In the genomic region with DNA sequence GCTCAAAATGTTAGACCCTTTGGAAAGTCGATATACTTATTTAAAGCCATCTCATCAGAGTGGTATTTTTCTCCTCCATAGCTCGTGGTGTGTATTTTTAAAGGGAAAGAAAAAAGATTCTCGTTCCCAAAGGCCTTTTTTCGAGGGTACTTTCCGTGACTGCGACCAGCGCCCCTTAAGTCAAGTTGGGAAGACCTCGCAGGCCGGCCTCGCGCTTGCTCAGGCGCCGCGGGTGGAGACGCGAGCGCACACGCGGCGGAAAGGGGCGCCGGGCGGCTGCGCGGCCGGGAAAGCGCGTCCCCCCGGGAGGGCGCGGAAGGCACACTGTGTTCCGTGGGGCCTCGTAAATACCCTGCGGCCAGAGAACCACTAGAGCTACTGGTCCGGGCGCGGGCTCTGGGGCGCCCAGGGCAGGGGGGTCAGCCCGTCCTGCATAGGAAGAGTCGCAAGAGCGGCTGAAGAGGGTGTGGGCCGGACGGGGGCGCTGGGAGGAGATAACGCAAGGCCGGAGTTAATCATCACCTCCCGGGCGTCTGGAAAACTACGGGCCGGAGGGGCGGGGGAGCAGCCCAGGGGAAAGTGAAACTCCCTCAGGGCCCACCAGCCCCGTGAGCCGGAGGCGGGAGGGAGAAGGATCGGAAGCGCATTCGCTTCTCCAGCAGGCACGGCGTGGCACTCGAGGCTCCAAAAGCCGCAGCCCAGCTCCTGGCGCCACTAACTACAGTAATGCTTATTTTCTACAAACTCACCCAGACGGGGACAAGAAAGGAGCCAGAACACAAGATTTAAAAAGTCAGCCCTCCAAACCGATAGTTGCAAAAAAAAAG, we compare ENCODE assay signal across 1 cellular context.
TF ChIP-seq lines count a peak whose summit lies in the region.

No MANE protein-coding gene starts in this region.

TF ChIP-seq in K562, 482 proteins besides CTCF, POLR2A, EP300 and RAD21 (continued from another document and continues in another):
- TF ChIP-seq, protein P1, sequence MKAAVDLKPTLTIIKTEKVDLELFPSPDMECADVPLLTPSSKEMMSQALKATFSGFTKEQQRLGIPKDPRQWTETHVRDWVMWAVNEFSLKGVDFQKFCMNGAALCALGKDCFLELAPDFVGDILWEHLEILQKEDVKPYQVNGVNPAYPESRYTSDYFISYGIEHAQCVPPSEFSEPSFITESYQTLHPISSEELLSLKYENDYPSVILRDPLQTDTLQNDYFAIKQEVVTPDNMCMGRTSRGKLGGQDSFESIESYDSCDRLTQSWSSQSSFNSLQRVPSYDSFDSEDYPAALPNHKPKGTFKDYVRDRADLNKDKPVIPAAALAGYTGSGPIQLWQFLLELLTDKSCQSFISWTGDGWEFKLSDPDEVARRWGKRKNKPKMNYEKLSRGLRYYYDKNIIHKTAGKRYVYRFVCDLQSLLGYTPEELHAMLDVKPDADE (conservative IDR thresholded peaks at IDR 0.05; ENCODE audit: control insufficient read depth, low read depth, low read length), result no peak; the same call in 1 of the 2 replicates
- TF ChIP-seq SLC30A9 (CRISPR knock-in tag; IDR thresholded peaks at IDR 0.05), result no peak
- TF ChIP-seq MECOM (CRISPR knock-in tag; IDR thresholded peaks at IDR 0.05), result no peak
- TF ChIP-seq, protein P2, sequence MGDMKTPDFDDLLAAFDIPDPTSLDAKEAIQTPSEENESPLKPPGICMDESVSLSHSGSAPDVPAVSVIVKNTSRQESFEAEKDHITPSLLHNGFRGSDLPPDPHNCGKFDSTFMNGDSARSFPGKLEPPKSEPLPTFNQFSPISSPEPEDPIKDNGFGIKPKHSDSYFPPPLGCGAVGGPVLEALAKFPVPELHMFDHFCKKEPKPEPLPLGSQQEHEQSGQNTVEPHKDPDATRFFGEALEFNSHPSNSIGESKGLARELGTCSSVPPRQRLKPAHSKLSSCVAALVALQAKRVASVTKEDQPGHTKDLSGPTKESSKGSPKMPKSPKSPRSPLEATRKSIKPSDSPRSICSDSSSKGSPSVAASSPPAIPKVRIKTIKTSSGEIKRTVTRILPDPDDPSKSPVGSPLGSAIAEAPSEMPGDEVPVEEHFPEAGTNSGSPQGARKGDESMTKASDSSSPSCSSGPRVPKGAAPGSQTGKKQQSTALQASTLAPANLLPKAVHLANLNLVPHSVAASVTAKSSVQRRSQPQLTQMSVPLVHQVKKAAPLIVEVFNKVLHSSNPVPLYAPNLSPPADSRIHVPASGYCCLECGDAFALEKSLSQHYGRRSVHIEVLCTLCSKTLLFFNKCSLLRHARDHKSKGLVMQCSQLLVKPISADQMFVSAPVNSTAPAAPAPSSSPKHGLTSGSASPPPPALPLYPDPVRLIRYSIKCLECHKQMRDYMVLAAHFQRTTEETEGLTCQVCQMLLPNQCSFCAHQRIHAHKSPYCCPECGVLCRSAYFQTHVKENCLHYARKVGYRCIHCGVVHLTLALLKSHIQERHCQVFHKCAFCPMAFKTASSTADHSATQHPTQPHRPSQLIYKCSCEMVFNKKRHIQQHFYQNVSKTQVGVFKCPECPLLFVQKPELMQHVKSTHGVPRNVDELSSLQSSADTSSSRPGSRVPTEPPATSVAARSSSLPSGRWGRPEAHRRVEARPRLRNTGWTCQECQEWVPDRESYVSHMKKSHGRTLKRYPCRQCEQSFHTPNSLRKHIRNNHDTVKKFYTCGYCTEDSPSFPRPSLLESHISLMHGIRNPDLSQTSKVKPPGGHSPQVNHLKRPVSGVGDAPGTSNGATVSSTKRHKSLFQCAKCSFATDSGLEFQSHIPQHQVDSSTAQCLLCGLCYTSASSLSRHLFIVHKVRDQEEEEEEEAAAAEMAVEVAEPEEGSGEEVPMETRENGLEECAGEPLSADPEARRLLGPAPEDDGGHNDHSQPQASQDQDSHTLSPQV (IDR thresholded peaks at IDR 0.05), result peak; percentile 58; the same call in 1 of the 2 replicates
- TF ChIP-seq HMGN3 (IDR thresholded peaks at IDR 0.05; ENCODE audit: borderline replicate concordance, extremely low read depth, insufficient read length, low read depth, low read length), result peak; percentile 77
- no peak for TF ChIP-seq ELF2 (CRISPR knock-in tag; IDR thresholded peaks at IDR 0.05)
- TF ChIP-seq, protein P3, sequence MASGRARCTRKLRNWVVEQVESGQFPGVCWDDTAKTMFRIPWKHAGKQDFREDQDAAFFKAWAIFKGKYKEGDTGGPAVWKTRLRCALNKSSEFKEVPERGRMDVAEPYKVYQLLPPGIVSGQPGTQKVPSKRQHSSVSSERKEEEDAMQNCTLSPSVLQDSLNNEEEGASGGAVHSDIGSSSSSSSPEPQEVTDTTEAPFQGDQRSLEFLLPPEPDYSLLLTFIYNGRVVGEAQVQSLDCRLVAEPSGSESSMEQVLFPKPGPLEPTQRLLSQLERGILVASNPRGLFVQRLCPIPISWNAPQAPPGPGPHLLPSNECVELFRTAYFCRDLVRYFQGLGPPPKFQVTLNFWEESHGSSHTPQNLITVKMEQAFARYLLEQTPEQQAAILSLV (tag; IDR thresholded peaks at IDR 0.05), result no peak
- TF ChIP-seq SRSF9 (IDR thresholded peaks at IDR 0.05; ENCODE audit: borderline replicate concordance, low read depth, low read length), result no peak
- TF ChIP-seq NFE2L1 (tag; IDR thresholded peaks at IDR 0.05; ENCODE audit: borderline replicate concordance, low read depth), result no peak
- TF ChIP-seq, protein P4, sequence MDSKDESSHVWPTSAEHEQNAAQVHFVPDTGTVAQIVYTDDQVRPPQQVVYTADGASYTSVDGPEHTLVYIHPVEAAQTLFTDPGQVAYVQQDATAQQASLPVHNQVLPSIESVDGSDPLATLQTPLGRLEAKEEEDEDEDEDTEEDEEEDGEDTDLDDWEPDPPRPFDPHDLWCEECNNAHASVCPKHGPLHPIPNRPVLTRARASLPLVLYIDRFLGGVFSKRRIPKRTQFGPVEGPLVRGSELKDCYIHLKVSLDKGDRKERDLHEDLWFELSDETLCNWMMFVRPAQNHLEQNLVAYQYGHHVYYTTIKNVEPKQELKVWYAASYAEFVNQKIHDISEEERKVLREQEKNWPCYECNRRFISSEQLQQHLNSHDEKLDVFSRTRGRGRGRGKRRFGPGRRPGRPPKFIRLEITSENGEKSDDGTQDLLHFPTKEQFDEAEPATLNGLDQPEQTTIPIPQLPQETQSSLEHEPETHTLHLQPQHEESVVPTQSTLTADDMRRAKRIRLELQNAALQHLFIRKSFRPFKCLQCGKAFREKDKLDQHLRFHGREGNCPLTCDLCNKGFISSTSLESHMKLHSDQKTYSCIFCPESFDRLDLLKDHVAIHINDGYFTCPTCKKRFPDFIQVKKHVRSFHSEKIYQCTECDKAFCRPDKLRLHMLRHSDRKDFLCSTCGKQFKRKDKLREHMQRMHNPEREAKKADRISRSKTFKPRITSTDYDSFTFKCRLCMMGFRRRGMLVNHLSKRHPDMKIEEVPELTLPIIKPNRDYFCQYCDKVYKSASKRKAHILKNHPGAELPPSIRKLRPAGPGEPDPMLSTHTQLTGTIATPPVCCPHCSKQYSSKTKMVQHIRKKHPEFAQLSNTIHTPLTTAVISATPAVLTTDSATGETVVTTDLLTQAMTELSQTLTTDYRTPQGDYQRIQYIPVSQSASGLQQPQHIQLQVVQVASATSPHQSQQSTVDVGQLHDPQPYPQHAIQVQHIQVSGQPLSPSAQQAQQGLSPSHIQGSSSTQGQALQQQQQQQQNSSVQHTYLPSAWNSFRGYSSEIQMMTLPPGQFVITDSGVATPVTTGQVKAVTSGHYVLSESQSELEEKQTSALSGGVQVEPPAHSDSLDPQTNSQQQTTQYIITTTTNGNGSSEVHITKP (IDR thresholded peaks at IDR 0.05; ENCODE audit: partially characterized antibody), result peak; percentile 40
- no peak for TF ChIP-seq RFX1 (IDR thresholded peaks at IDR 0.05)
- TF ChIP-seq, protein P5, sequence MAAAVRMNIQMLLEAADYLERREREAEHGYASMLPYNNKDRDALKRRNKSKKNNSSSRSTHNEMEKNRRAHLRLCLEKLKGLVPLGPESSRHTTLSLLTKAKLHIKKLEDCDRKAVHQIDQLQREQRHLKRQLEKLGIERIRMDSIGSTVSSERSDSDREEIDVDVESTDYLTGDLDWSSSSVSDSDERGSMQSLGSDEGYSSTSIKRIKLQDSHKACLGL (CRISPR knock-in tag; IDR thresholded peaks at IDR 0.05; ENCODE audit: borderline replicate concordance, poor library complexity, severe bottlenecking), result no peak
- TF ChIP-seq, protein P6, sequence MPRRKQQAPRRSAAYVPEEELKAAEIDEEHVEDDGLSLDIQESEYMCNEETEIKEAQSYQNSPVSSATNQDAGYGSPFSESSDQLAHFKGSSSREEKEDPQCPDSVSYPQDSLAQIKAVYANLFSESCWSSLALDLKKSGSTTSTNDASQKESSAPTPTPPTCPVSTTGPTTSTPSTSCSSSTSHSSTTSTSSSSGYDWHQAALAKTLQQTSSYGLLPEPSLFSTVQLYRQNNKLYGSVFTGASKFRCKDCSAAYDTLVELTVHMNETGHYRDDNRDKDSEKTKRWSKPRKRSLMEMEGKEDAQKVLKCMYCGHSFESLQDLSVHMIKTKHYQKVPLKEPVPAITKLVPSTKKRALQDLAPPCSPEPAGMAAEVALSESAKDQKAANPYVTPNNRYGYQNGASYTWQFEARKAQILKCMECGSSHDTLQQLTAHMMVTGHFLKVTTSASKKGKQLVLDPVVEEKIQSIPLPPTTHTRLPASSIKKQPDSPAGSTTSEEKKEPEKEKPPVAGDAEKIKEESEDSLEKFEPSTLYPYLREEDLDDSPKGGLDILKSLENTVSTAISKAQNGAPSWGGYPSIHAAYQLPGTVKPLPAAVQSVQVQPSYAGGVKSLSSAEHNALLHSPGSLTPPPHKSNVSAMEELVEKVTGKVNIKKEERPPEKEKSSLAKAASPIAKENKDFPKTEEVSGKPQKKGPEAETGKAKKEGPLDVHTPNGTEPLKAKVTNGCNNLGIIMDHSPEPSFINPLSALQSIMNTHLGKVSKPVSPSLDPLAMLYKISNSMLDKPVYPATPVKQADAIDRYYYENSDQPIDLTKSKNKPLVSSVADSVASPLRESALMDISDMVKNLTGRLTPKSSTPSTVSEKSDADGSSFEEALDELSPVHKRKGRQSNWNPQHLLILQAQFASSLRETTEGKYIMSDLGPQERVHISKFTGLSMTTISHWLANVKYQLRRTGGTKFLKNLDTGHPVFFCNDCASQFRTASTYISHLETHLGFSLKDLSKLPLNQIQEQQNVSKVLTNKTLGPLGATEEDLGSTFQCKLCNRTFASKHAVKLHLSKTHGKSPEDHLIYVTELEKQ (CRISPR knock-in tag; IDR thresholded peaks at IDR 0.05), result no peak
- TF ChIP-seq MAZ (CRISPR knock-in tag; conservative IDR thresholded peaks at IDR 0.05 in 1 of 2, IDR thresholded peaks at IDR 0.05 in 1 of 2), result peak; percentile 75 to 82
- peak; percentile 88 for TF ChIP-seq CHD1 (IDR thresholded peaks at IDR 0.05; ENCODE audit: low read length)
- TF ChIP-seq, protein P7, sequence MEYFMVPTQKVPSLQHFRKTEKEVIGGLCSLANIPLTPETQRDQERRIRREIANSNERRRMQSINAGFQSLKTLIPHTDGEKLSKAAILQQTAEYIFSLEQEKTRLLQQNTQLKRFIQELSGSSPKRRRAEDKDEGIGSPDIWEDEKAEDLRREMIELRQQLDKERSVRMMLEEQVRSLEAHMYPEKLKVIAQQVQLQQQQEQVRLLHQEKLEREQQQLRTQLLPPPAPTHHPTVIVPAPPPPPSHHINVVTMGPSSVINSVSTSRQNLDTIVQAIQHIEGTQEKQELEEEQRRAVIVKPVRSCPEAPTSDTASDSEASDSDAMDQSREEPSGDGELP (CRISPR knock-in tag; IDR thresholded peaks at IDR 0.05; ENCODE audit: borderline replicate concordance), result no peak
- TF ChIP-seq, protein P8, sequence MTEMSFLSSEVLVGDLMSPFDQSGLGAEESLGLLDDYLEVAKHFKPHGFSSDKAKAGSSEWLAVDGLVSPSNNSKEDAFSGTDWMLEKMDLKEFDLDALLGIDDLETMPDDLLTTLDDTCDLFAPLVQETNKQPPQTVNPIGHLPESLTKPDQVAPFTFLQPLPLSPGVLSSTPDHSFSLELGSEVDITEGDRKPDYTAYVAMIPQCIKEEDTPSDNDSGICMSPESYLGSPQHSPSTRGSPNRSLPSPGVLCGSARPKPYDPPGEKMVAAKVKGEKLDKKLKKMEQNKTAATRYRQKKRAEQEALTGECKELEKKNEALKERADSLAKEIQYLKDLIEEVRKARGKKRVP (CRISPR knock-in tag; IDR thresholded peaks at IDR 0.05), result no peak
- no peak for TF ChIP-seq PTTG1 (tag; IDR thresholded peaks at IDR 0.05; ENCODE audit: low read depth)
- TF ChIP-seq WHSC1 (IDR thresholded peaks at IDR 0.05; ENCODE audit: low read length), result no peak
- TF ChIP-seq CBFA2T3 (IDR thresholded peaks at IDR 0.05), result peak; percentile 56
- TF ChIP-seq, protein P9, sequence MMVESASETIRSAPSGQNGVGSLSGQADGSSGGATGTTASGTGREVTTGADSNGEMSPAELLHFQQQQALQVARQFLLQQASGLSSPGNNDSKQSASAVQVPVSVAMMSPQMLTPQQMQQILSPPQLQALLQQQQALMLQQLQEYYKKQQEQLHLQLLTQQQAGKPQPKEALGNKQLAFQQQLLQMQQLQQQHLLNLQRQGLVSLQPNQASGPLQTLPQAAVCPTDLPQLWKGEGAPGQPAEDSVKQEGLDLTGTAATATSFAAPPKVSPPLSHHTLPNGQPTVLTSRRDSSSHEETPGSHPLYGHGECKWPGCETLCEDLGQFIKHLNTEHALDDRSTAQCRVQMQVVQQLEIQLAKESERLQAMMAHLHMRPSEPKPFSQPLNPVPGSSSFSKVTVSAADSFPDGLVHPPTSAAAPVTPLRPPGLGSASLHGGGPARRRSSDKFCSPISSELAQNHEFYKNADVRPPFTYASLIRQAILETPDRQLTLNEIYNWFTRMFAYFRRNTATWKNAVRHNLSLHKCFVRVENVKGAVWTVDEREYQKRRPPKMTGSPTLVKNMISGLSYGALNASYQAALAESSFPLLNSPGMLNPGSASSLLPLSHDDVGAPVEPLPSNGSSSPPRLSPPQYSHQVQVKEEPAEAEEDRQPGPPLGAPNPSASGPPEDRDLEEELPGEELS (CRISPR knock-in tag; IDR thresholded peaks at IDR 0.05; ENCODE audit: borderline replicate concordance), result no peak
- TF ChIP-seq, protein P10, sequence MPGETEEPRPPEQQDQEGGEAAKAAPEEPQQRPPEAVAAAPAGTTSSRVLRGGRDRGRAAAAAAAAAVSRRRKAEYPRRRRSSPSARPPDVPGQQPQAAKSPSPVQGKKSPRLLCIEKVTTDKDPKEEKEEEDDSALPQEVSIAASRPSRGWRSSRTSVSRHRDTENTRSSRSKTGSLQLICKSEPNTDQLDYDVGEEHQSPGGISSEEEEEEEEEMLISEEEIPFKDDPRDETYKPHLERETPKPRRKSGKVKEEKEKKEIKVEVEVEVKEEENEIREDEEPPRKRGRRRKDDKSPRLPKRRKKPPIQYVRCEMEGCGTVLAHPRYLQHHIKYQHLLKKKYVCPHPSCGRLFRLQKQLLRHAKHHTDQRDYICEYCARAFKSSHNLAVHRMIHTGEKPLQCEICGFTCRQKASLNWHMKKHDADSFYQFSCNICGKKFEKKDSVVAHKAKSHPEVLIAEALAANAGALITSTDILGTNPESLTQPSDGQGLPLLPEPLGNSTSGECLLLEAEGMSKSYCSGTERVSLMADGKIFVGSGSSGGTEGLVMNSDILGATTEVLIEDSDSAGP (CRISPR knock-in tag; IDR thresholded peaks at IDR 0.05), result no peak
- TF ChIP-seq ZNF696 (CRISPR knock-in tag; conservative IDR thresholded peaks at IDR 0.05), result no peak
- TF ChIP-seq, protein P11, sequence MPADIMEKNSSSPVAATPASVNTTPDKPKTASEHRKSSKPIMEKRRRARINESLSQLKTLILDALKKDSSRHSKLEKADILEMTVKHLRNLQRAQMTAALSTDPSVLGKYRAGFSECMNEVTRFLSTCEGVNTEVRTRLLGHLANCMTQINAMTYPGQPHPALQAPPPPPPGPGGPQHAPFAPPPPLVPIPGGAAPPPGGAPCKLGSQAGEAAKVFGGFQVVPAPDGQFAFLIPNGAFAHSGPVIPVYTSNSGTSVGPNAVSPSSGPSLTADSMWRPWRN (IDR thresholded peaks at IDR 0.05; ENCODE audit: low read depth), result no peak
- TF ChIP-seq, protein P12, sequence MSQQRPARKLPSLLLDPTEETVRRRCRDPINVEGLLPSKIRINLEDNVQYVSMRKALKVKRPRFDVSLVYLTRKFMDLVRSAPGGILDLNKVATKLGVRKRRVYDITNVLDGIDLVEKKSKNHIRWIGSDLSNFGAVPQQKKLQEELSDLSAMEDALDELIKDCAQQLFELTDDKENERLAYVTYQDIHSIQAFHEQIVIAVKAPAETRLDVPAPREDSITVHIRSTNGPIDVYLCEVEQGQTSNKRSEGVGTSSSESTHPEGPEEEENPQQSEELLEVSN (IDR thresholded peaks at IDR 0.05; ENCODE audit: borderline replicate concordance in 1 of 2, extremely low read depth in 1 of 2, insufficient read depth in 1 of 2, insufficient read length in 1 of 2, low read depth in 1 of 2, low read length in 1 of 2, poor library complexity in 1 of 2, severe bottlenecking in 1 of 2), result peak; percentile 81 to 87
- TF ChIP-seq ZNF436 (CRISPR knock-in tag; IDR thresholded peaks at IDR 0.05), result no peak
